ENCODE assay signal across 8 cellular contexts in genomic region chr19:16542894-16543498, GRCh38. TPM values are rescaled to one million over a fixed set of nuclear protein-coding genes. Genes with fewer than 3 reads are reported as not detected.
A peak's percentile ranks its signal among the peaks of the same experiment; 100 is the strongest.
DNase-seq lines count a peak whose midpoint lies in the region; ATAC-seq lines count a peak whose summit lies in the region.

No MANE protein-coding gene starts in this region.

- H3K9me3 ChIP-seq in subcutaneous abdominal adipose tissue (ENCODE audit: control insufficient read depth in 5 of 5, low read length in 5 of 5) = no peaks in the 10 kb centered on the region

- H3K36me3 Mint-ChIP-seq in activated naive CD4-positive, alpha-beta T cell treated with anti-CD3 and anti-CD28 coated beads, Interleukin-2, amount 50 U/mL, for 72 hours = peaks cover 36 to 39% of the 10 kb centered on the region in 2 donors

- H3K27ac Mint-ChIP-seq in activated naive CD4-positive, alpha-beta T cell treated with anti-CD3 and anti-CD28 coated beads, Interleukin-2, amount 50 U/mL, for 72 hours = peak overlapping the region; percentile 95 to 97

- H3K9ac ChIP-seq in subcutaneous abdominal adipose tissue (ENCODE audit: low read length in 5 of 5) = peak overlapping the region; percentile 63 to 97 (median 90)

- peaks cover 5 to 36% (median 32%) of the 10 kb centered on the region in 5 donors for H3K4me1 ChIP-seq in subcutaneous abdominal adipose tissue (ENCODE audit: control insufficient read depth in 5 of 5, insufficient read depth in 5 of 5, low read length in 5 of 5)

- H3K9me3 Mint-ChIP-seq in activated naive CD4-positive, alpha-beta T cell treated with anti-CD3 and anti-CD28 coated beads, Interleukin-2, amount 50 U/mL, for 72 hours = no peaks in the 10 kb centered on the region

- peak overlapping the region; percentile 81 for H3K27ac ChIP-seq in subcutaneous abdominal adipose tissue (ENCODE audit: low read depth, low read length)

- DNase-seq in A172 (ENCODE audit: low spot score) = peak; percentile 17
- DNase-seq in activated naive CD4-positive, alpha-beta T cell treated with anti-CD3 and anti-CD28 coated beads, Interleukin-2, amount 50 U/mL, for 72 hours (ENCODE audit: low spot score in 2 of 2) = no peak
- peak; percentile 14 for DNase-seq in iris pigment epithelial cell (ENCODE audit: low read depth)
- no peak for DNase-seq in pons (ENCODE audit: low spot score)
- no peak for DNase-seq in DMS79 (lab: John Stamatoyannopoulos, UW)

- no peaks in the 10 kb centered on the region for H3K27me3 ChIP-seq in subcutaneous abdominal adipose tissue (ENCODE audit: control insufficient read depth in 5 of 5, insufficient read depth in 4 of 5, low read length in 5 of 5)

- ATAC-seq in HG03196 (IDR thresholded peaks at IDR 0.05; ENCODE audit: unreplicated experiment) = peak; percentile 1
- peak in 1 of 2 donors; percentile 3 for ATAC-seq in activated naive CD4-positive, alpha-beta T cell treated with anti-CD3 and anti-CD28 coated beads, Interleukin-2, amount 50 U/mL, for 72 hours
- ATAC-seq in GM19397 (IDR thresholded peaks at IDR 0.05; ENCODE audit: unreplicated experiment) = no peak

- H3K4me3 ChIP-seq in subcutaneous abdominal adipose tissue (ENCODE audit: low read depth in 1 of 5, low read length in 5 of 5) = peak overlapping the region; percentile 87 to 96 (median 92)

- H3K36me3 ChIP-seq in subcutaneous abdominal adipose tissue (ENCODE audit: control insufficient read depth in 5 of 5, insufficient read depth in 5 of 5, low read length in 5 of 5) = peaks cover 0 to 16% (median 6%) of the 10 kb centered on the region in 5 donors

RNA-seq across cellular contexts. Expression of gene CHERP, which starts 0.8 kb away (rescaled TPM):
- total RNA-seq in A172 (2014; rRNA removed; shearing (Covaris generic)) = 2.9 and 3.3 TPM in 2 replicates
- 100 to 1,000 TPM in 1 of 2 donors, 10 to 100 TPM in 1; 54.9 to 117 TPM for total RNA-seq in activated naive CD4-positive, alpha-beta T cell treated with anti-CD3 and anti-CD28 coated beads, Interleukin-2, amount 50 U/mL, for 72 hours

RNA-seq across cellular contexts. Expression of gene SLC35E1, which starts 29.2 kb away (rescaled TPM):
- total RNA-seq in A172 (2014; rRNA removed; shearing (Covaris generic)) = 29.1 TPM in 2 replicates
- total RNA-seq in activated naive CD4-positive, alpha-beta T cell treated with anti-CD3 and anti-CD28 coated beads, Interleukin-2, amount 50 U/mL, for 72 hours = 10 to 100 TPM; 39.5 to 58.2 TPM

RNA-seq across cellular contexts. Expression of gene C19orf44, which starts 46.8 kb away (rescaled TPM):
- total RNA-seq in A172 (2014; rRNA removed; shearing (Covaris generic)) = 3.4 and 4.2 TPM in 2 replicates
- 1 to 10 TPM; 3.1 to 4.3 TPM for total RNA-seq in activated naive CD4-positive, alpha-beta T cell treated with anti-CD3 and anti-CD28 coated beads, Interleukin-2, amount 50 U/mL, for 72 hours

RNA-seq across cellular contexts. Expression of gene CALR3, which starts 47.0 kb away (rescaled TPM):
- total RNA-seq in A172 (2014; rRNA removed; shearing (Covaris generic)) = not detected in 2 replicates
- total RNA-seq in activated naive CD4-positive, alpha-beta T cell treated with anti-CD3 and anti-CD28 coated beads, Interleukin-2, amount 50 U/mL, for 72 hours = not detected

Comparison
In these comparisons a context has a peak if more than half of its experiments do, and no peak if none do; other contexts are left out.
1. DNase-seq: peak in A172 (single experiment) and iris pigment epithelial cell (single experiment); none in activated naive CD4-positive, alpha-beta T cell treated with anti-CD3 and anti-CD28 coated beads, Interleukin-2, amount 50 U/mL, for 72 hours (0 of 2), pons (single experiment) and DMS79 (single experiment).
2. RNA of gene CHERP, which starts 0.8 kb away (total RNA-seq): 54.9 to 117 TPM in activated naive CD4-positive, alpha-beta T cell treated with anti-CD3 and anti-CD28 coated beads, Interleukin-2, amount 50 U/mL, for 72 hours; 2.9 to 3.3 TPM in A172; every median in the first group is over 10 times any median in the second.